Comparison of ENCODE assay signal across 17 cellular contexts in genomic region chr12:49588761-49589516, GRCh38. TPM values are rescaled to one million over a fixed set of nuclear protein-coding genes. Genes with fewer than 3 reads are reported as not detected.
DNase-seq lines count a peak whose midpoint lies in the region; ATAC-seq and TF ChIP-seq lines count a peak whose summit lies in the region.
"Had no signal": no experiment of that assay in that cellular context is flagged by ENCODE, and none has a peak within 500 bp of the region (broad histone marks: within the 10 kb centered on the region; RNA-seq: fewer than 3 reads in every experiment).

No MANE protein-coding gene starts in this region.

- H3K27me3 ChIP-seq in A673 (replicated peaks; ENCODE audit: insufficient read depth, low read depth, low read length, poor library complexity) (no peaks in the 10 kb centered on the region), uterus (no peaks in the 10 kb centered on the region)
- no peaks in the 10 kb centered on the region for H3K27me3 ChIP-seq in CD4-positive, alpha-beta T cell (ENCODE audit: control insufficient read depth, insufficient read depth, low read length)

- no TSS peak for BruUV-seq in A673 (replicated peaks; lab: Mats Ljungman, UMichigan)

- no peak for TF ChIP-seq POLR2A in erythroblast (IDR thresholded peaks at IDR 0.05; ENCODE audit: low read length)
- TF ChIP-seq POLR2A in uterus (IDR thresholded peaks at IDR 0.05) = no peak

- peaks cover 2% of the 10 kb centered on the region for H3K9me3 Mint-ChIP-seq in CD4-positive, alpha-beta T cell
- H3K9me3 Mint-ChIP-seq: endodermal cell had no signal

- H3K4me3 ChIP-seq in A673 (ENCODE audit: low read depth, low read length, poor library complexity, severe bottlenecking) (no peak overlapping the region), uterus (no peak overlapping the region)

- no peak for ATAC-seq in CD4-positive, alpha-beta T cell (ENCODE audit: poor library complexity)
- ATAC-seq: activated CD4-positive, alpha-beta T cell treated with anti-CD3 and anti-CD28 coated beads for 36 hours had no signal

- H3K4me3 Mint-ChIP-seq in CD4-positive, alpha-beta T cell = no peak overlapping the region
- H3K4me3 Mint-ChIP-seq: activated CD4-positive, alpha-beta T cell treated with anti-CD3 and anti-CD28 coated beads for 36 hours; endodermal cell had no signal

- DNase-seq in A673 (ENCODE audit: low spot score) (peak; percentile 14), EL (peak; percentile 12), NCI-H2196 treated with DMSO at 0.1 percent for 48 hours (lab: John Stamatoyannopoulos, UW; ENCODE audit: unreplicated experiment) (peak; percentile 38), erythroblast (lab: John Stamatoyannopoulos, UW) (peak; percentile 14 to 52), NCI-H2081 treated with DMSO at 0.1 percent for 48 hours (lab: John Stamatoyannopoulos, UW) (no peak), uterus (no peak), HEK293T (ENCODE audit: extremely low spot score) (no peak)
- no peak for DNase-seq in CD4-positive, alpha-beta T cell
- DNase-seq: activated CD4-positive, alpha-beta T cell treated with anti-CD3 and anti-CD28 coated beads for 36 hours; activated CD8-positive, alpha-beta memory T cell treated with anti-CD3 and anti-CD28 coated beads, Interleukin-2, amount 50 U/mL, for 4 hours; activated naive CD4-positive, alpha-beta T cell; Caco-2; endodermal cell; NCI-H1048; NCI-H226 had no signal

- POLR2A ChIA-PET in A673 (lab: Charles Lee; ENCODE audit: low non-redundant PET) = no interaction called here
- POLR2A ChIA-PET in HEK293T (lab: Yijun Ruan, JAX) = no interaction called here
- POLR2A ChIA-PET in CD4-positive, alpha-beta T cell (lab: Charles Lee) = no interaction called here

- H3K36me3 Mint-ChIP-seq in CD4-positive, alpha-beta T cell (ENCODE audit: low read depth) = peaks cover 17% of the 10 kb centered on the region

- H3K27me3 Mint-ChIP-seq in CD4-positive, alpha-beta T cell = no peaks in the 10 kb centered on the region
- H3K27me3 Mint-ChIP-seq: activated CD4-positive, alpha-beta T cell treated with anti-CD3 and anti-CD28 coated beads for 36 hours had no signal

- no peaks in the 10 kb centered on the region for H3K36me3 ChIP-seq in A673 (ENCODE audit: insufficient read depth, low read length, poor library complexity, severe bottlenecking)
- H3K36me3 ChIP-seq in uterus = no peaks in the 10 kb centered on the region

- H3K27ac ChIP-seq in A673 (ENCODE audit: low read depth, low read length, poor library complexity, severe bottlenecking) (no peak overlapping the region), uterus (no peak overlapping the region)
- H3K27ac ChIP-seq in CD4-positive, alpha-beta T cell (ENCODE audit: low read depth, low read length) = no peak overlapping the region

- no peaks in the 10 kb centered on the region for H3K4me1 Mint-ChIP-seq in CD4-positive, alpha-beta T cell (ENCODE audit: low read depth)
- H3K4me1 Mint-ChIP-seq: activated CD4-positive, alpha-beta T cell treated with anti-CD3 and anti-CD28 coated beads for 36 hours; endodermal cell had no signal

- no peak for TF ChIP-seq CTCF in A673 (conservative IDR thresholded peaks at IDR 0.05; ENCODE audit: low read depth, low read length)
- TF ChIP-seq CTCF in uterus (IDR thresholded peaks at IDR 0.05) = no peak
- no peak for TF ChIP-seq CTCF in CD4-positive, alpha-beta T cell (IDR thresholded peaks at IDR 0.05)

- intact Hi-C loops in A673 (cut with micrococcal nuclease; ENCODE audit: unreplicated experiment) = no loop called here
- intact Hi-C loops in uterus (cut with DNase I; ENCODE audit: low total_unique reads) = no loop called here
- intact Hi-C loops in CD4-positive, alpha-beta T cell (cut with DNase I, micrococcal nuclease) = no loop called here

- H3K4me1 ChIP-seq in A673 (ENCODE audit: insufficient read depth, low read length, poor library complexity, severe bottlenecking) (peaks cover 4% of the 10 kb centered on the region), uterus (no peaks in the 10 kb centered on the region)
- H3K4me1 ChIP-seq: Caco-2 had no signal

- CTCF ChIA-PET in A673 (lab: Charles Lee) (no interaction called here), HEK293T (lab: Yijun Ruan, JAX) (interaction anchor here (1.5 kb wide), 1 partner anchor 8 kb away, joined by 7 read pairs; no protein-coding TSS in a partner anchor)
- CTCF ChIA-PET in CD4-positive, alpha-beta T cell (lab: Charles Lee) = no interaction called here

- H3K9me3 ChIP-seq in A673 (ENCODE audit: low read depth, low read length, poor library complexity, severe bottlenecking) (no peaks in the 10 kb centered on the region), uterus (no peaks in the 10 kb centered on the region)
- peaks cover 3% of the 10 kb centered on the region for H3K9me3 ChIP-seq in CD4-positive, alpha-beta T cell (ENCODE audit: control insufficient read depth, low read length)
- H3K9me3 ChIP-seq: Caco-2 had no signal

- H3K27ac Mint-ChIP-seq in CD4-positive, alpha-beta T cell = no peak overlapping the region
- H3K27ac Mint-ChIP-seq: activated CD4-positive, alpha-beta T cell treated with anti-CD3 and anti-CD28 coated beads for 36 hours; endodermal cell had no signal

TF ChIP-seq in HEK293T, 16 proteins besides CTCF, POLR2A, EP300 and RAD21:
- TF ChIP-seq NFRKB (IDR thresholded peaks at IDR 0.05) (no peak), FOXK2 (IDR thresholded peaks at IDR 0.05) (no peak), SUZ12 (IDR thresholded peaks at IDR 0.05) (no peak), ELF4 (IDR thresholded peaks at IDR 0.05) (no peak), LEF1 (IDR thresholded peaks at IDR 0.05; ENCODE audit: borderline replicate concordance) (no peak), FOXM1 (IDR thresholded peaks at IDR 0.05; ENCODE audit: borderline replicate concordance) (no peak), SP1 (IDR thresholded peaks at IDR 0.05) (no peak), TARDBP (IDR thresholded peaks at IDR 0.05) (no peak), PKNOX1 (IDR thresholded peaks at IDR 0.05) (no peak), ARNT (IDR thresholded peaks at IDR 0.05) (no peak), CTBP1 (IDR thresholded peaks at IDR 0.05; ENCODE audit: borderline replicate concordance) (no peak), L3MBTL2 (conservative IDR thresholded peaks at IDR 0.05) (no peak), ZNF384 (IDR thresholded peaks at IDR 0.05) (no peak)

RNA-seq across cellular contexts. Expression of gene FAM186B, which starts 16.5 kb away (rescaled TPM):
- total RNA-seq in A673 (2021) (0.19 and 0.20 TPM in 2 replicates), uterus (under 1 TPM in 3 of 4 donors, not detected in 1; 0.21 to 0.77 (median 0.30) TPM)
- total RNA-seq in CD4-positive, alpha-beta T cell = under 1 TPM; 0.64 to 0.74 TPM

RNA-seq across cellular contexts. Expression of gene MCRS1, which starts 21.0 kb away (rescaled TPM):
- total RNA-seq in A673 (2021) (79.6 and 84.3 TPM in 2 replicates), uterus (10 to 100 TPM; 20.0 to 81.2 (median 50.4) TPM)
- total RNA-seq in CD4-positive, alpha-beta T cell = 10 to 100 TPM; 49.0 to 56.4 TPM

RNA-seq across cellular contexts. Expression of gene PRPF40B, which starts 34.4 kb away (rescaled TPM):
- total RNA-seq in A673 (2021) (14.0 and 19.4 TPM in 2 replicates), uterus (10 to 100 TPM; 17.4 to 72.9 (median 25.4) TPM)
- total RNA-seq in CD4-positive, alpha-beta T cell = 1 to 10 TPM; 4.7 to 6.5 TPM

RNA-seq across cellular contexts. Expression of gene KCNH3, which starts 50.1 kb away (rescaled TPM):
- total RNA-seq in A673 (2021) (4.0 and 4.5 TPM in 2 replicates), uterus (1 to 10 TPM in 1 of 4 donors, under 1 TPM in 2, not detected in 1; under 0.01 to 1.7 (median 0.43) TPM)
- 1 to 10 TPM; 2.4 to 3.4 TPM for total RNA-seq in CD4-positive, alpha-beta T cell
- total RNA-seq: osteoblast, subcutaneous adipose tissue had no signal

Comparison
In these comparisons a context has a peak if more than half of its experiments do, and no peak if none do; other contexts are left out.
1. DNase-seq: peak in A673 (single experiment), EL (single experiment), NCI-H2196 treated with DMSO at 0.1 percent for 48 hours (single experiment) and erythroblast (2 of 2); none in NCI-H2081 treated with DMSO at 0.1 percent for 48 hours (single experiment), uterus (0 of 2), HEK293T (single experiment) and CD4-positive, alpha-beta T cell (0 of 10).